In the genomic region with DNA sequence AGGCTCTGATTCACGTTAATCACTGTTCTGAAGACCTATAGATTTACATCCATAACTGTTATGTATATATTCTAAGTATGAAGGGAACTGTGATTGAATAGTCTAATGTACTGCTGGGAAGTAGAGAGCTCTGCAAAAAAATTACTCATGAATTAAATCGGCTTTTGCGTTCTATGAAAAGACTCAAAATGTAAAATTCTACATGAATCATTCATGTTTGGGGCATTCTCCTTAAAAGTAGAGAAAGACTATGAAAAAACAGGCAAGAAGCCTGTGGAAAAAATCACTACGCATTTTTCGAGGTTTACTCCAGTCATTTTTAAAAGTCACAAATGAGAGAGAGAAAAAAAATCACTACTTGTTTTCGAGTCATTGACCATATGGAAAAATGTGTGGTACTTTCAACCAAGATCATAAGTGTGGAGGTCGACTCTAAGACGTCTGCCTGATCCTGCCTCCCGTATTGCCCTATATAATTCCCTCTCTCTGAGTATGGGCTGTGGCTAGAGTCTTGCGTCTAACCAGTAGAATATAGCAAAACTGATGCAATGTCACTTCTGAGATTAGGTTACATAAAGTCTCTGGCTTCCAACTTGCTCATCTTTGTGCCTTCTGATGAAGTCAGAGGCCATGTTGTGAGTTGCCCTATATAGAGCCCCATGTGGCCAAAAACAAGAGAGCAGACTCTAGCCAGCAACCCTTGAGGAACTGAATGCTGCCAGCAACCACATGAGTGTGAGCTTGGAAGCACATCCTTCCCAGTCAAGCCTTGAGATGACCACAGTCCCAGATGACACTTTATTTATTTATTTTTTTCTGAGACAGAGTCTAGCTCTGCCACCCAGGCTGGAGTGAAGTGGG, we compare ENCODE assay signal across 1 cellular context.
TF ChIP-seq lines count a peak whose summit lies in the region.

No MANE protein-coding gene starts in this region.

TF ChIP-seq in GM12878, 131 proteins besides CTCF, POLR2A, EP300 and RAD21:
- TF ChIP-seq MEF2B (IDR thresholded peaks at IDR 0.05; ENCODE audit: partially characterized antibody, poor library complexity, severe bottlenecking) (no peak), ATF7 (IDR thresholded peaks at IDR 0.05; ENCODE audit: low read depth) (no peak), HCFC1 (IDR thresholded peaks at IDR 0.05; ENCODE audit: low read length) (no peak), WRNIP1 (IDR thresholded peaks at IDR 0.05; ENCODE audit: borderline replicate concordance, low read depth, low read length) (no peak), MYC (IDR thresholded peaks at IDR 0.05; ENCODE audit: insufficient read depth, insufficient read length, insufficient replicate concordance, low read length, severe bottlenecking) (no peak), E4F1 (IDR thresholded peaks at IDR 0.05; ENCODE audit: borderline replicate concordance, partially characterized antibody) (no peak), ZSCAN29 (IDR thresholded peaks at IDR 0.05) (no peak), BMI1 (IDR thresholded peaks at IDR 0.05; ENCODE audit: borderline replicate concordance) (no peak), NR2C2 (IDR thresholded peaks at IDR 0.05; ENCODE audit: borderline replicate concordance, control insufficient read depth, insufficient read length, low read depth) (no peak)
